In genomic region chr4:85760521-85760920, GRCh38 we compare ENCODE assay signal across 16 cellular contexts.
"Had no signal": no experiment of that assay in that cellular context is flagged by ENCODE, and none has a peak within 500 bp of the region (broad histone marks: within the 10 kb centered on the region; RNA-seq: fewer than 3 reads in every experiment).

No MANE protein-coding gene starts in this region.

- ATAC-seq: activated CD4-positive, CD25-positive, alpha-beta regulatory T cell treated with anti-CD3 and anti-CD28 coated beads, Interleukin-2, amount 50 U/mL, for 24 hours; activated CD8-positive, alpha-beta T cell treated with anti-CD3 and anti-CD28 coated beads, Interleukin-2, amount 10 ng/mL, durations not matched to agents 7 days and 5 days; activated naive CD8-positive, alpha-beta T cell treated with anti-CD3 and anti-CD28 coated beads, Interleukin-2, amount 50 U/mL, for 24 hours; activated T-cell treated with anti-CD3 and anti-CD28 coated beads, Interleukin-2, amount 50 U/mL, for 4 hours; left colon; mucosa of descending colon had no signal

- H3K9me3 ChIP-seq: colonic mucosa, mucosa of descending colon, tibial artery had no signal

- DNase-seq: activated CD4-positive, alpha-beta T cell treated with anti-CD3 and anti-CD28 coated beads, Interleukin-2, amount 10 ng/mL, durations not matched to agents 7 days and 5 days; activated CD8-positive, alpha-beta T cell treated with anti-CD3 and anti-CD28 coated beads, Interleukin-2, amount 10 ng/mL, durations not matched to agents 7 days and 5 days; activated naive CD4-positive, alpha-beta T cell treated with anti-CD3 and anti-CD28 coated beads for 36 hours; activated naive CD8-positive, alpha-beta T cell treated with anti-CD3 and anti-CD28 coated beads, Interleukin-2, amount 50 U/mL, for 24 hours; activated T-cell treated with anti-CD3 and anti-CD28 coated beads, Interleukin-2, amount 50 U/mL, for 4 hours; aorta; brain microvascular endothelial cell; colonic mucosa; hippocampal formation; left colon; mucosa of descending colon; naive B cell; stimulated activated CD4-positive, alpha-beta T cell treated with anti-CD3 and anti-CD28 coated beads, Interleukin-2, amount 100 ng/mL, for 24 hours; stimulated activated naive CD4-positive, alpha-beta T cell treated with Interleukin-2 at 50 U/mL for 16 hours; tibial artery had no signal

- H3K27me3 ChIP-seq: brain microvascular endothelial cell, colonic mucosa, tibial artery had no signal

- H3K27ac ChIP-seq: tibial artery had no signal

- H3K4me3 ChIP-seq: colonic mucosa, mucosa of descending colon, tibial artery had no signal

- H3K36me3 ChIP-seq: brain microvascular endothelial cell, colonic mucosa, tibial artery had no signal

- H3K4me1 ChIP-seq: colonic mucosa had no signal
